8 cellular contexts compared by ENCODE assay signal in genomic region chr1:44819257-44819593, GRCh38. TPM values are rescaled to one million over a fixed set of nuclear protein-coding genes. Genes with fewer than 3 reads are reported as not detected.
DNase-seq lines count a peak whose midpoint lies in the region; ATAC-seq and TF ChIP-seq lines count a peak whose summit lies in the region.

No MANE protein-coding gene starts in this region.

- H4K20me1 ChIP-seq in GM23338 (replicated peaks; ENCODE audit: insufficient read depth), result no peaks in the 10 kb centered on the region

- no peak for TF ChIP-seq POLR2A in prostate gland (IDR thresholded peaks at IDR 0.05)

- H3K36me3 ChIP-seq in GM23338 (ENCODE audit: insufficient read depth) (no peaks in the 10 kb centered on the region), SK-N-MC (ENCODE audit: insufficient read depth, low read length) (no peaks in the 10 kb centered on the region), prostate gland (no peaks in the 10 kb centered on the region)

- H2AFZ ChIP-seq in GM23338, result peak overlapping the region; percentile 1; the same call in 1 of the 2 replicates

- H3K4me2 ChIP-seq in GM23338, result peak overlapping the region; percentile 72

- 3% methylated on average over 10 of the region's 10 CpGs for WGBS in prostate gland

- peak overlapping the region; percentile 65 for H3K9ac ChIP-seq in SK-N-MC (ENCODE audit: insufficient read length)

- H3K27me3 ChIP-seq in GM23338 (ENCODE audit: insufficient read depth) (no peaks in the 10 kb centered on the region), prostate gland (replicated peaks; ENCODE audit: insufficient read depth) (no peaks in the 10 kb centered on the region)

- H3K27ac ChIP-seq in GM23338 (ENCODE audit: low read depth) (peak overlapping the region; percentile 20), SK-N-MC (peak overlapping the region; percentile 88), prostate gland (peak overlapping the region; percentile 86 to 88)

- H3K27me3 Mint-ChIP-seq in GM23338 (ENCODE audit: insufficient read depth, low read depth, poor library complexity), result peaks cover 18% of the 10 kb centered on the region

- no peaks in the 10 kb centered on the region for H3K9me2 ChIP-seq in GM23338 (ENCODE audit: insufficient read depth)

- no peaks in the 10 kb centered on the region; the same call in 2 of the 3 replicates for H3K9me3 Mint-ChIP-seq in GM23338

- peak overlapping the region; percentile 47 for H3K4me3 ChIP-seq in GM23338
- H3K4me3 ChIP-seq in SK-N-MC, result peak overlapping the region; percentile 72
- H3K4me3 ChIP-seq in fibroblast of pulmonary artery (replicated peaks; ENCODE audit: low read depth, low read length), result peak overlapping the region; percentile 44
- H3K4me3 ChIP-seq in prostate gland, result peak overlapping the region; percentile 31 to 43

- peaks cover 13% of the 10 kb centered on the region; the same call in 1 of the 2 replicates for H3F3A ChIP-seq in GM23338 (replicated peaks; ENCODE audit: low read depth)

- no peaks in the 10 kb centered on the region; the same call in 2 of the 3 replicates for H3K36me3 Mint-ChIP-seq in GM23338 (ENCODE audit: low read depth)

- ATAC-seq in GM23338 (peak; percentile 12), GM19351 (IDR thresholded peaks at IDR 0.05; ENCODE audit: unreplicated experiment) (no peak)

- peak; percentile 28 for DNase-seq in GM23338 (ENCODE audit: low spot score)
- DNase-seq in SK-N-MC (ENCODE audit: low read depth, low spot score), result no peak
- no peak for DNase-seq in fibroblast of pulmonary artery (ENCODE audit: low read depth)
- DNase-seq in prostate gland (ENCODE audit: low spot score), result no peak
- DNase-seq in NCI-H1930 (lab: John Stamatoyannopoulos, UW), result no peak
- DNase-seq in HCEC 1CT, result no peak
- DNase-seq in HPDE6-E6E7 (ENCODE audit: extremely low spot score), result no peak

- no peak; a peak in 1 of 4 replicates for TF ChIP-seq CTCF in GM23338 (conservative IDR thresholded peaks at IDR 0.05; ENCODE audit: low read depth in 2 of 2)
- no peak for TF ChIP-seq CTCF in fibroblast of pulmonary artery (IDR thresholded peaks at IDR 0.05; ENCODE audit: low read length, missing control alignments)
- TF ChIP-seq CTCF in prostate gland (IDR thresholded peaks at IDR 0.05), result no peak

- H3K4me1 ChIP-seq in GM23338 (ENCODE audit: insufficient read depth) (peaks cover 13% of the 10 kb centered on the region), prostate gland (replicated peaks) (no peaks in the 10 kb centered on the region)

- no peaks in the 10 kb centered on the region for H3K79me2 ChIP-seq in GM23338 (replicated peaks; ENCODE audit: insufficient read depth)

- H3K4me3 Mint-ChIP-seq in GM23338, result peak overlapping the region; percentile 82

- H3K4me1 Mint-ChIP-seq in GM23338, result peaks cover 19% of the 10 kb centered on the region

- intact Hi-C loops in prostate gland (cut with DNase I), result no loop called here

- H3K9me3 ChIP-seq in SK-N-MC (ENCODE audit: low read depth, low read length), result no peaks in the 10 kb centered on the region
- H3K9me3 ChIP-seq in prostate gland, result no peaks in the 10 kb centered on the region

- peak overlapping the region; percentile 100 for H3K27ac Mint-ChIP-seq in GM23338

TF ChIP-seq in GM23338, 12 proteins besides CTCF, POLR2A, EP300 and RAD21:
- no peak for TF ChIP-seq ZNF114 (CRISPR knock-in tag; IDR thresholded peaks at IDR 0.05)
- TF ChIP-seq ZNF462 (CRISPR knock-in tag; IDR thresholded peaks at IDR 0.05), result no peak
- no peak for TF ChIP-seq NANOG (IDR thresholded peaks at IDR 0.05; ENCODE audit: borderline replicate concordance)

RNA-seq across cellular contexts. Expression of gene BTBD19, which starts 10.9 kb away (rescaled TPM):
- total RNA-seq in GM23338 (2014; rRNA removed; shearing (Covaris generic)), result 0.16 and 0.66 TPM in 2 replicates
- 0.33 and 0.37 TPM in 2 replicates for polyA plus RNA-seq in GM23338 (2016; fragmentation: Nextera tagmentation; extraction: Ambion mirVana)
- total RNA-seq in prostate gland, result 10 to 100 TPM in 1 of 2 donors, under 1 TPM in 1; 0.50 to 10.5 TPM

RNA-seq across cellular contexts. Expression of gene DYNLT4, which starts 12.1 kb away (rescaled TPM):
- 0.73 TPM in 1 of 2 replicates, not detected in the other for total RNA-seq in GM23338 (2014; rRNA removed; shearing (Covaris generic))
- polyA plus RNA-seq in GM23338 (2016; fragmentation: Nextera tagmentation; extraction: Ambion mirVana), result not detected in 2 replicates
- 1 to 10 TPM in 1 of 2 donors, not detected in 1; 4.0 TPM for total RNA-seq in prostate gland

RNA-seq across cellular contexts. Expression of gene PLK3, which starts 19.0 kb away (rescaled TPM):
- total RNA-seq in GM23338 (2014; rRNA removed; shearing (Covaris generic)), result 11.8 and 15.1 TPM in 2 replicates
- 7.6 and 8.7 TPM in 2 replicates for polyA plus RNA-seq in GM23338 (2016; fragmentation: Nextera tagmentation; extraction: Ambion mirVana)
- total RNA-seq in prostate gland, result 10 to 100 TPM in 1 of 2 donors, 1 to 10 TPM in 1; 5.2 to 15.5 TPM

RNA-seq across cellular contexts. Expression of gene PTCH2, which starts 23.8 kb away (rescaled TPM):
- total RNA-seq in GM23338 (2014; rRNA removed; shearing (Covaris generic)), result 0.63 and 0.74 TPM in 2 replicates
- polyA plus RNA-seq in GM23338 (2016; fragmentation: Nextera tagmentation; extraction: Ambion mirVana), result 0.52 and 0.74 TPM in 2 replicates
- 10 to 100 TPM in 1 of 2 donors, under 1 TPM in 1; 0.32 to 31.9 TPM for total RNA-seq in prostate gland

RNA-seq across cellular contexts. Expression of gene BEST4, which starts 31.3 kb away (rescaled TPM):
- total RNA-seq in GM23338 (2014; rRNA removed; shearing (Covaris generic)), result 0.58 and 0.63 TPM in 2 replicates
- polyA plus RNA-seq in GM23338 (2016; fragmentation: Nextera tagmentation; extraction: Ambion mirVana), result 1.5 and 1.6 TPM in 2 replicates
- total RNA-seq in prostate gland, result not detected

Comparison
In these comparisons a context has a peak if more than half of its experiments do, and no peak if none do; other contexts are left out.
1. H3K27ac ChIP-seq: peak in every context shown above with its lines; median percentile 88 in SK-N-MC; 87 in prostate gland; 20 in GM23338.